ENCODE assay signal across 10 cellular contexts in genomic region chr5:172002840-172003512, GRCh38. TPM values are rescaled to one million over a fixed set of nuclear protein-coding genes. Genes with fewer than 3 reads are reported as not detected.
DNase-seq lines count a peak whose midpoint lies in the region; ATAC-seq, FAIRE-seq and TF ChIP-seq lines count a peak whose summit lies in the region.
"Had no signal": no experiment of that assay in that cellular context is flagged by ENCODE, and none has a peak within 500 bp of the region (broad histone marks: within the 10 kb centered on the region; RNA-seq: fewer than 3 reads in every experiment).

No MANE protein-coding gene starts in this region.

- H3K36me3 Mint-ChIP-seq in activated T-cell treated with anti-CD3 and anti-CD28 coated beads, Interleukin-2, amount 50 U/mL, for 4 hours (ENCODE audit: insufficient read depth) = peaks cover 9% of the 10 kb centered on the region
- H3K36me3 Mint-ChIP-seq in stimulated activated naive B cell treated with anti-CD40 and anti-IgM and Interleukin-4, amounts not matched to agents 10 μg/mL and 1 μg/mL and 100 μg/mL, for 72 hours = peaks cover 34 to 37% of the 10 kb centered on the region in 2 donors

- no peak overlapping the region for H2AFZ ChIP-seq in endothelial cell of umbilical vein (ENCODE audit: low read depth, low read length)

- H3K27ac Mint-ChIP-seq in stimulated activated naive B cell treated with anti-CD40 and anti-IgM and Interleukin-4, amounts not matched to agents 10 μg/mL and 1 μg/mL and 100 μg/mL, for 72 hours = peak overlapping the region; percentile 72

- peaks cover 72% of the 10 kb centered on the region for H3K4me1 Mint-ChIP-seq in activated T-cell treated with anti-CD3 and anti-CD28 coated beads, Interleukin-2, amount 50 U/mL, for 4 hours (ENCODE audit: low read depth)
- peaks cover 47 to 63% of the 10 kb centered on the region in 2 donors for H3K4me1 Mint-ChIP-seq in stimulated activated naive B cell treated with anti-CD40 and anti-IgM and Interleukin-4, amounts not matched to agents 10 μg/mL and 1 μg/mL and 100 μg/mL, for 72 hours

- H3K4me3 ChIP-seq in Panc1 (ENCODE audit: low read depth in 2 of 2, low read length in 2 of 2) = peak overlapping the region in 1 of 2 experiments; percentile 100; a peak in 2 of 4 replicates
- no peak overlapping the region for H3K4me3 ChIP-seq in endothelial cell of umbilical vein (replicated peaks in 1 of 3; ENCODE audit: insufficient read depth in 1 of 3, low read depth in 1 of 3, low read length in 3 of 3)
- H3K4me3 ChIP-seq: uterus had no signal

- POLR2A ChIA-PET in Panc1 (lab: Charles Lee) (no interaction called here), endothelial cell of umbilical vein (lab: Charles Lee) (no interaction called here)

- H3K4me2 ChIP-seq in endothelial cell of umbilical vein (ENCODE audit: insufficient read depth, low read length) = peak overlapping the region; percentile 93

- ATAC-seq in activated T-cell treated with anti-CD3 and anti-CD28 coated beads, Interleukin-2, amount 50 U/mL, for 4 hours = no peak
- ATAC-seq in Panc1 (no peak), GM21619 (IDR thresholded peaks at IDR 0.05; ENCODE audit: unreplicated experiment) (no peak)
- ATAC-seq in stimulated activated naive B cell treated with anti-CD40 and anti-IgM and Interleukin-4, amounts not matched to agents 10 μg/mL and 1 μg/mL and 100 μg/mL, for 72 hours (replicated peaks) = peak; percentile 3 to 7

- BruUV-seq in Panc1 (replicated peaks; lab: Mats Ljungman, UMichigan) (no TSS peak), endothelial cell of umbilical vein (replicated peaks; lab: Mats Ljungman, UMichigan) (no TSS peak)

- peaks cover 14% of the 10 kb centered on the region for H3K36me3 ChIP-seq in Panc1 (ENCODE audit: control insufficient read depth, insufficient read depth, low read length)
- H3K36me3 ChIP-seq in endothelial cell of umbilical vein (ENCODE audit: control insufficient read depth in 2 of 2, extremely low read depth in 1 of 2, insufficient read depth in 2 of 2, low read length in 2 of 2) = no peaks in the 10 kb centered on the region
- H3K36me3 ChIP-seq: uterus had no signal

- H3K27ac ChIP-seq in Panc1 (ENCODE audit: low read length) (peak overlapping the region; percentile 99), endothelial cell of umbilical vein (ENCODE audit: insufficient read depth, low read depth, low read length) (no peak overlapping the region)
- H3K27ac ChIP-seq: uterus had no signal

- H3K27me3 Mint-ChIP-seq in activated T-cell treated with anti-CD3 and anti-CD28 coated beads, Interleukin-2, amount 50 U/mL, for 4 hours (ENCODE audit: low read depth) = no peaks in the 10 kb centered on the region
- H3K27me3 Mint-ChIP-seq in stimulated activated naive B cell treated with anti-CD40 and anti-IgM and Interleukin-4, amounts not matched to agents 10 μg/mL and 1 μg/mL and 100 μg/mL, for 72 hours = no peaks in the 10 kb centered on the region

- H3K9me3 Mint-ChIP-seq in activated T-cell treated with anti-CD3 and anti-CD28 coated beads, Interleukin-2, amount 50 U/mL, for 4 hours = no peaks in the 10 kb centered on the region
- H3K9me3 Mint-ChIP-seq in stimulated activated naive B cell treated with anti-CD40 and anti-IgM and Interleukin-4, amounts not matched to agents 10 μg/mL and 1 μg/mL and 100 μg/mL, for 72 hours = peaks cover 2 to 4% of the 10 kb centered on the region in 2 donors

- H3K4me3 Mint-ChIP-seq in activated T-cell treated with anti-CD3 and anti-CD28 coated beads, Interleukin-2, amount 50 U/mL, for 4 hours = peak overlapping the region; percentile 20
- peak overlapping the region; percentile 58 to 82 for H3K4me3 Mint-ChIP-seq in stimulated activated naive B cell treated with anti-CD40 and anti-IgM and Interleukin-4, amounts not matched to agents 10 μg/mL and 1 μg/mL and 100 μg/mL, for 72 hours

- CTCF ChIA-PET in Panc1 (lab: Charles Lee) = no interaction called here
- CTCF ChIA-PET in endothelial cell of umbilical vein (lab: Charles Lee) = interaction anchor here (0.8 to 5.9 kb wide), 3 partner anchors 14 to 91 kb away, joined by 4 to 112 read pairs (median 6); no protein-coding TSS in a partner anchor

- H3K27me3 ChIP-seq in Panc1 (ENCODE audit: control insufficient read depth, insufficient read depth, low read length) (no peaks in the 10 kb centered on the region), endothelial cell of umbilical vein (ENCODE audit: control insufficient read depth in 2 of 2, insufficient read depth in 2 of 2, low read length in 2 of 2) (no peaks in the 10 kb centered on the region)
- H3K27me3 ChIP-seq: uterus had no signal

- peaks cover 7% of the 10 kb centered on the region for H4K20me1 ChIP-seq in endothelial cell of umbilical vein (replicated peaks; ENCODE audit: control insufficient read depth, extremely low read depth, insufficient read depth, low read length)

- H3K79me2 ChIP-seq in endothelial cell of umbilical vein (ENCODE audit: control insufficient read depth, insufficient read depth, low read length) = peaks cover 80% of the 10 kb centered on the region

- FAIRE-seq in endothelial cell of umbilical vein (lab: Jason Lieb, UNC) = no peak

- DNase-seq in activated T-cell treated with anti-CD3 and anti-CD28 coated beads, Interleukin-2, amount 50 U/mL, for 4 hours = no peak
- no peak for DNase-seq in activated T-cell treated with anti-CD3 and anti-CD28 coated beads, Interleukin-2, amount 50 U/mL, for 1 hour
- DNase-seq in Panc1 (ENCODE audit: low read depth, low spot score) = no peak
- peak; percentile 11 for DNase-seq in endothelial cell of umbilical vein (ENCODE audit: low read depth, low spot score)
- no peak for DNase-seq in stimulated activated naive B cell treated with anti-CD40 and anti-IgM and Interleukin-4, amounts not matched to agents 10 μg/mL and 1 μg/mL and 100 μg/mL, for 72 hours
- DNase-seq in NCI-H1436 treated with DMSO at 0.1 percent for 48 hours (lab: John Stamatoyannopoulos, UW) = no peak
- DNase-seq in UCSD-AML1 (lab: John Stamatoyannopoulos, UW; ENCODE audit: unreplicated experiment) = no peak
- DNase-seq: NCI-H1417, uterus had no signal

- no peak overlapping the region for H3K9ac ChIP-seq in endothelial cell of umbilical vein (replicated peaks; ENCODE audit: extremely low read depth, insufficient read depth, low read length)

- intact Hi-C loops in Panc1 (cut with micrococcal nuclease; ENCODE audit: unreplicated experiment) (loop anchor here (5.0 kb wide), 1 partner anchor 91 kb away; no protein-coding TSS in a partner anchor), endothelial cell of umbilical vein (cut with micrococcal nuclease) (loop anchor here (2.0 kb wide), 1 partner anchor 18 kb away; no protein-coding TSS in a partner anchor)

- in situ Hi-C loops in Panc1 (cut with HindIII; ENCODE audit: low pct_unique_long_range_greater_than_20kb, low sequenced_read_pairs) = no loop called here

- TF ChIP-seq POLR2A in endothelial cell of umbilical vein (IDR thresholded peaks at IDR 0.05; ENCODE audit: low read depth, low read length) = no peak

- no peaks in the 10 kb centered on the region for H3K9me3 ChIP-seq in Panc1 (ENCODE audit: control insufficient read depth, insufficient read depth, low read depth, low read length)
- H3K9me3 ChIP-seq in endothelial cell of umbilical vein (replicated peaks; ENCODE audit: control insufficient read depth, insufficient read depth, low read length) = no peaks in the 10 kb centered on the region
- H3K9me3 ChIP-seq: uterus had no signal

- no peak for TF ChIP-seq CTCF in Panc1 (IDR thresholded peaks at IDR 0.05)
- TF ChIP-seq CTCF in endothelial cell of umbilical vein (IDR thresholded peaks at IDR 0.05; ENCODE audit: extremely low read depth in 1 of 2, insufficient read depth in 1 of 2, low read depth in 1 of 2, low read length in 2 of 2) = no peak

- dilution Hi-C loops in endothelial cell of umbilical vein (cut with MboI; ENCODE audit: extremely low pct_ligation_motif_present, low sequenced_read_pairs) = no loop called here

- peaks cover 4% of the 10 kb centered on the region for H3K9me1 ChIP-seq in endothelial cell of umbilical vein (replicated peaks; ENCODE audit: control insufficient read depth, extremely low read depth, insufficient read depth, low read length)

- H3K4me1 ChIP-seq in Panc1 (ENCODE audit: control insufficient read depth, insufficient read depth, low read length) = peaks cover 45% of the 10 kb centered on the region
- peaks cover 34% of the 10 kb centered on the region for H3K4me1 ChIP-seq in endothelial cell of umbilical vein (ENCODE audit: control insufficient read depth, extremely low read depth, insufficient read depth, low read length)

TF ChIP-seq in endothelial cell of umbilical vein, 7 proteins besides CTCF, POLR2A, EP300 and RAD21:
- TF ChIP-seq EZH2 (IDR thresholded peaks at IDR 0.05; ENCODE audit: borderline replicate concordance, low read depth, low read length, severe bottlenecking) (no peak), JUN (IDR thresholded peaks at IDR 0.05; ENCODE audit: borderline replicate concordance, insufficient read depth, insufficient read length, low read depth) (no peak), MAX (IDR thresholded peaks at IDR 0.05; ENCODE audit: insufficient read depth, insufficient read length) (no peak), MYC (IDR thresholded peaks at IDR 0.05; ENCODE audit: low read depth, low read length) (no peak), GATA2 (IDR thresholded peaks at IDR 0.05; ENCODE audit: insufficient read depth, insufficient read length, low read depth, low read length) (no peak), FOS (IDR thresholded peaks at IDR 0.05; ENCODE audit: borderline replicate concordance, insufficient read depth, low read length) (no peak), POLR2AphosphoS5 (IDR thresholded peaks at IDR 0.05; ENCODE audit: insufficient read depth, low read depth, low read length) (no peak)
TF ChIP-seq in endothelial cell of umbilical vein: peak in this region for 0.

RNA-seq across cellular contexts. Expression of gene FBXW11, which starts 3.5 kb away (rescaled TPM):
- 10 to 100 TPM; 46.0 to 47.9 (median 47.6) TPM for total RNA-seq in activated T-cell treated with anti-CD3 and anti-CD28 coated beads, Interleukin-2, amount 50 U/mL, for 4 hours
- total RNA-seq in Panc1 (2021; ENCODE audit: unreplicated experiment) (111 TPM), endothelial cell of umbilical vein (42.3 and 44.7 TPM in 2 replicates)
- polyA plus RNA-seq in Panc1 (2012; ENCODE audit: insufficient read length) = 49.1 TPM
- 25.5 and 30.7 TPM in 2 replicates for polyA plus RNA-seq in endothelial cell of umbilical vein
- 25.2 and 27.0 TPM in 2 replicates for polyA plus RNA-seq in endothelial cell of umbilical vein (2011; cell fraction: cytosol; rRNA removed)
- 31.7 and 45.6 TPM in 2 replicates for polyA plus RNA-seq in endothelial cell of umbilical vein (2011; cell fraction: nucleus; rRNA removed)
- 28.0 and 33.7 TPM in 2 replicates for polyA plus RNA-seq in endothelial cell of umbilical vein (2012)
- 115 and 120 TPM in 2 replicates for polyA minus RNA-seq in endothelial cell of umbilical vein
- polyA minus RNA-seq in endothelial cell of umbilical vein (2011; cell fraction: cytosol; rRNA and poly(A)+ RNA removed) = 49.6 TPM
- polyA minus RNA-seq in endothelial cell of umbilical vein (2011; cell fraction: nucleus; rRNA and poly(A)+ RNA removed) = 36.3 and 54.8 TPM in 2 replicates

Comparison
In these comparisons a context has a peak if more than half of its experiments do, and no peak if none do; other contexts are left out.
1. ATAC-seq: peak in stimulated activated naive B cell treated with anti-CD40 and anti-IgM and Interleukin-4, amounts not matched to agents 10 μg/mL and 1 μg/mL and 100 μg/mL, for 72 hours (2 of 2); none in activated T-cell treated with anti-CD3 and anti-CD28 coated beads, Interleukin-2, amount 50 U/mL, for 4 hours (0 of 2), Panc1 (single experiment) and GM21619 (single experiment).